Comparison of ENCODE assay signal across 8 cellular contexts in genomic region chr12:57755454-57756372, GRCh38. TPM values are rescaled to one million over a fixed set of nuclear protein-coding genes. Genes with fewer than 3 reads are reported as not detected.
DNase-seq lines count a peak whose midpoint lies in the region; ATAC-seq, FAIRE-seq and TF ChIP-seq lines count a peak whose summit lies in the region.

No MANE protein-coding gene starts in this region.

- peaks cover 31% of the 10 kb centered on the region for H3K4me1 ChIP-seq in PC-3 (ENCODE audit: insufficient read depth, low read length)
- peaks cover 35 to 40% of the 10 kb centered on the region in 2 experiments for H3K4me1 ChIP-seq in K562 (replicated peaks in 1 of 2; ENCODE audit: control insufficient read depth in 2 of 2, insufficient read depth in 2 of 2, low read length in 2 of 2)
- H3K4me1 ChIP-seq in stomach smooth muscle (ENCODE audit: control insufficient read depth, insufficient read depth, low read length): peaks cover 28% of the 10 kb centered on the region

- BruUV-seq in PC-3 (replicated peaks; lab: Mats Ljungman, UMichigan): no TSS peak
- no TSS peak for BruUV-seq in K562 (replicated peaks; lab: Mats Ljungman, UMichigan)

- intact Hi-C loops in PC-3 (cut with micrococcal nuclease) (no loop called here), K562 (cut with micrococcal nuclease) (loop anchor here (1.0 kb wide), 1 partner anchor 150 kb away; no protein-coding TSS in a partner anchor)

- TF ChIP-seq CTCF in PC-3 (conservative IDR thresholded peaks at IDR 0.05; ENCODE audit: low read depth, low read length): no peak
- TF ChIP-seq CTCF in K562 (IDR thresholded peaks at IDR 0.05 in 2 of 3, conservative IDR thresholded peaks at IDR 0.05 in 1 of 3; ENCODE audit: insufficient read depth in 2 of 3, low read depth in 1 of 3, low read length in 3 of 3): no peak

- in situ Hi-C loops in K562 (cut with MboI): no loop called here

- WGBS in K562 (ENCODE audit: insufficient coverage, low coverage, missing lambda C conversion rate): 4% methylated on average over 41 of the region's 76 CpGs

- H3K9me3 ChIP-seq in PC-3 (ENCODE audit: low read length) (no peaks in the 10 kb centered on the region), K562 (replicated peaks; ENCODE audit: control insufficient read depth, insufficient read depth, low read depth, low read length) (no peaks in the 10 kb centered on the region), stomach smooth muscle (ENCODE audit: control insufficient read depth in 2 of 2, low read length in 2 of 2) (no peaks in the 10 kb centered on the region)

- H3K27ac ChIP-seq in PC-3 (ENCODE audit: low read length) (no peak overlapping the region), K562 (ENCODE audit: extremely low read depth, low read depth, low read length) (peak overlapping the region; percentile 12; the same call in 1 of the 3 replicates), layer of hippocampus (ENCODE audit: low read depth, low read length) (peak overlapping the region; percentile 12), stomach smooth muscle (ENCODE audit: low read length) (no peak overlapping the region)

- TF ChIP-seq EP300 in K562 (IDR thresholded peaks at IDR 0.05; ENCODE audit: low read length): no peak

- H3F3A ChIP-seq in PC-3 (ENCODE audit: low read length, unreplicated experiment): no peaks in the 10 kb centered on the region

- peaks cover 4% of the 10 kb centered on the region; the same call in 1 of the 2 replicates for H3K36me3 ChIP-seq in PC-3 (ENCODE audit: low read depth, low read length)
- peaks cover 24% of the 10 kb centered on the region for H3K36me3 ChIP-seq in K562 (ENCODE audit: control insufficient read depth, insufficient read depth, low read length)
- peaks cover 17 to 21% of the 10 kb centered on the region in 2 donors for H3K36me3 ChIP-seq in stomach smooth muscle (ENCODE audit: control insufficient read depth in 2 of 2, insufficient read depth in 2 of 2, low read length in 2 of 2)

- CTCF ChIA-PET in PC-3 (lab: Charles Lee) (no interaction called here), K562 (lab: Yijun Ruan, JAX; ENCODE audit: low intra/inter-chr PET ratio) (interaction anchor here (1.5 kb wide), 1 partner anchor 150 kb away, joined by 10 read pairs; no protein-coding TSS in a partner anchor)

- H3K79me2 ChIP-seq in PC-3 (ENCODE audit: low read length): peaks cover 19% of the 10 kb centered on the region
- peaks cover 29% of the 10 kb centered on the region for H3K79me2 ChIP-seq in K562 (ENCODE audit: control insufficient read depth, insufficient read depth, low read length)

- H3K9me2 ChIP-seq in PC-3 (replicated peaks; ENCODE audit: low read length): no peaks in the 10 kb centered on the region

- peak overlapping the region; percentile 78 for H2AFZ ChIP-seq in PC-3 (ENCODE audit: low read length)
- H2AFZ ChIP-seq in K562 (ENCODE audit: low read depth, low read length): peak overlapping the region; percentile 68

- peak; percentile 7 for ATAC-seq in PC-3
- no peak; the same call in 2 of the 3 replicates for ATAC-seq in K562
- ATAC-seq in GM19397 (IDR thresholded peaks at IDR 0.05; ENCODE audit: unreplicated experiment): no peak

- H4K20me1 ChIP-seq in PC-3 (ENCODE audit: low read length) (no peaks in the 10 kb centered on the region), K562 (replicated peaks; ENCODE audit: control insufficient read depth, insufficient read depth, low read length) (no peaks in the 10 kb centered on the region)

- H3K4me3 ChIP-seq in PC-3 (ENCODE audit: low read length) (peak overlapping the region; percentile 75), K562 (peak overlapping the region; percentile 50), stomach smooth muscle (ENCODE audit: low read length in 2 of 2) (peak overlapping the region; percentile 33 to 77)

- peak overlapping the region; percentile 42 for H3K9ac ChIP-seq in PC-3 (ENCODE audit: low read length)
- peak overlapping the region; percentile 62 to 90 for H3K9ac ChIP-seq in K562 (ENCODE audit: insufficient read depth in 1 of 2, low read depth in 2 of 2, low read length in 2 of 2)
- peak overlapping the region; percentile 51 for H3K9ac ChIP-seq in stomach smooth muscle (ENCODE audit: low read length in 2 of 2)

- no peaks in the 10 kb centered on the region for H3K9me1 ChIP-seq in K562 (ENCODE audit: control insufficient read depth, insufficient read depth, low read length)

- no peak for TF ChIP-seq RAD21 in K562 (CRISPR knock-in tag; conservative IDR thresholded peaks at IDR 0.05 in 1 of 2, IDR thresholded peaks at IDR 0.05 in 1 of 2)

- TF ChIP-seq POLR2A in K562 (conservative IDR thresholded peaks at IDR 0.05): no peak

- H3K4me2 ChIP-seq in PC-3 (ENCODE audit: low read length): peak overlapping the region; percentile 92
- peak overlapping the region; percentile 81 for H3K4me2 ChIP-seq in K562 (ENCODE audit: insufficient read depth, low read length)

- FAIRE-seq in GM18507 (lab: Jason Lieb, UNC) (peak; percentile 18), K562 (lab: Jason Lieb, UNC) (no peak)

- H3K27me3 ChIP-seq in PC-3 (ENCODE audit: low read length): no peaks in the 10 kb centered on the region
- H3K27me3 ChIP-seq in K562 (ENCODE audit: control insufficient read depth in 2 of 2, insufficient read depth in 2 of 2, low read length in 2 of 2): no peaks in the 10 kb centered on the region
- no peaks in the 10 kb centered on the region for H3K27me3 ChIP-seq in layer of hippocampus (ENCODE audit: control insufficient read depth, insufficient read depth, low read length)
- H3K27me3 ChIP-seq in stomach smooth muscle (ENCODE audit: control insufficient read depth in 1 of 2, insufficient read depth in 2 of 2, low read length in 2 of 2): no peaks in the 10 kb centered on the region

- DNase-seq in GM18507 (ENCODE audit: extremely low spot score, insufficient read length, low read depth) (no peak), PC-3 (peak; percentile 22), K562 (ENCODE audit: extremely low read depth in 1 of 4, low spot score in 3 of 4) (peak; percentile 44 to 60 (median 54)), putamen (ENCODE audit: low spot score) (no peak), superior temporal gyrus (ENCODE audit: extremely low spot score) (no peak)

- POLR2A ChIA-PET in PC-3 (lab: Charles Lee; ENCODE audit: unreplicated experiment): no interaction called here
- POLR2A ChIA-PET in K562 (lab: Yijun Ruan, JAX): interaction anchor here (0.6 to 2.3 kb wide), 3 partner anchors 12 to 118 kb away, joined by 3 to 26 read pairs (median 3); partner anchors contain the start of gene CYP27B1

RNA-seq across cellular contexts. Expression of gene MARCHF9, which starts 0.8 kb away (rescaled TPM):
- total RNA-seq in PC-3 (2014; rRNA removed) (9.3 and 13.4 TPM in 2 replicates), K562 (2014; rRNA removed) (6.2 and 6.9 TPM in 2 replicates), K562 (2014; rRNA removed; fragmentation: Illumina TruSeq; extraction: Trizol) (2.9 and 4.2 TPM in 2 replicates), K562 (2015; rRNA removed; fragmentation: Illumina TruSeq; extraction: Trizol) (4.6 and 5.6 TPM in 2 replicates), K562 (2021) (10.1 and 10.7 TPM in 2 replicates)
- 16.0 and 31.2 TPM in 2 replicates for total RNA-seq in K562 (2011; cell fraction: chromatin; rRNA removed; ENCODE audit: low replicate concordance)
- 19.5 and 20.8 TPM in 2 replicates for total RNA-seq in K562 (2011; cell fraction: nucleolus; rRNA removed)
- total RNA-seq in K562 (2011; cell fraction: nucleoplasm; rRNA removed): 19.7 and 22.6 TPM in 2 replicates
- polyA plus RNA-seq in K562 (2011; rRNA removed) (6.6 and 10.3 TPM in 2 replicates), K562 (2014; fragmentation: Illumina TruSeq; extraction: Trizol) (9.5 and 9.9 TPM in 2 replicates), K562 (2014; fragmentation: Nextera tagmentation; extraction: Ambion mirVana) (1 to 10 TPM in 1 of 2 experiments, under 1 TPM in 1; 0.80 to 1.3 TPM), K562 (2014; rRNA removed) (9.7 and 12.4 TPM in 2 replicates)
- polyA plus RNA-seq in K562 (2011; cell fraction: cytosol; rRNA removed): 7.2 and 10.1 TPM in 2 replicates
- 18.7 and 23.4 TPM in 2 replicates for polyA plus RNA-seq in K562 (2011; cell fraction: nucleus; rRNA removed)
- polyA plus RNA-seq in K562 (2012): 7.2 and 10.2 TPM in 2 replicates
- polyA minus RNA-seq in K562 (2011; rRNA and poly(A)+ RNA removed): 5.3 and 5.6 TPM in 2 replicates
- 3.7 and 4.7 TPM in 2 replicates for polyA minus RNA-seq in K562 (2011; cell fraction: cytosol; rRNA and poly(A)+ RNA removed)
- polyA minus RNA-seq in K562 (2011; cell fraction: nucleus; rRNA and poly(A)+ RNA removed): 5.0 and 5.2 TPM in 2 replicates

RNA-seq across cellular contexts. Expression of gene CDK4, which starts 3.6 kb away (rescaled TPM):
- 212 and 229 TPM in 2 replicates for total RNA-seq in PC-3 (2014; rRNA removed)
- 135 and 229 TPM in 2 replicates for total RNA-seq in K562 (2011; cell fraction: chromatin; rRNA removed; ENCODE audit: low replicate concordance)
- total RNA-seq in K562 (2011; cell fraction: nucleolus; rRNA removed): 165 and 176 TPM in 2 replicates
- 168 and 190 TPM in 2 replicates for total RNA-seq in K562 (2011; cell fraction: nucleoplasm; rRNA removed)
- total RNA-seq in K562 (2014; rRNA removed): 237 and 282 TPM in 2 replicates
- 173 and 188 TPM in 2 replicates for total RNA-seq in K562 (2014; rRNA removed; fragmentation: Illumina TruSeq; extraction: Trizol)
- total RNA-seq in K562 (2015; rRNA removed; fragmentation: Illumina TruSeq; extraction: Trizol): 216 and 217 TPM in 2 replicates
- 238 and 253 TPM in 2 replicates for total RNA-seq in K562 (2021)
- polyA plus RNA-seq in K562 (2011; rRNA removed): 429 and 436 TPM in 2 replicates
- polyA plus RNA-seq in K562 (2011; cell fraction: cytosol; rRNA removed): 496 and 542 TPM in 2 replicates
- 182 and 203 TPM in 2 replicates for polyA plus RNA-seq in K562 (2011; cell fraction: nucleus; rRNA removed)
- polyA plus RNA-seq in K562 (2012): 227 and 292 TPM in 2 replicates
- 347 and 427 TPM in 2 replicates for polyA plus RNA-seq in K562 (2014; fragmentation: Illumina TruSeq; extraction: Trizol)
- polyA plus RNA-seq in K562 (2014; fragmentation: Nextera tagmentation; extraction: Ambion mirVana): 10 to 100 TPM; 37.8 to 62.8 TPM
- 309 and 339 TPM in 2 replicates for polyA plus RNA-seq in K562 (2014; rRNA removed)
- 194 and 258 TPM in 2 replicates for polyA minus RNA-seq in K562 (2011; rRNA and poly(A)+ RNA removed)
- polyA minus RNA-seq in K562 (2011; cell fraction: cytosol; rRNA and poly(A)+ RNA removed): 98.1 and 128 TPM in 2 replicates
- polyA minus RNA-seq in K562 (2011; cell fraction: nucleus; rRNA and poly(A)+ RNA removed): 95.2 and 124 TPM in 2 replicates

RNA-seq across cellular contexts. Expression of gene TSPAN31, which starts 10.9 kb away (rescaled TPM):
- 18.9 and 20.3 TPM in 2 replicates for total RNA-seq in PC-3 (2014; rRNA removed)
- 36.4 and 39.7 TPM in 2 replicates for total RNA-seq in K562 (2011; cell fraction: chromatin; rRNA removed; ENCODE audit: low replicate concordance)
- 29.6 and 31.4 TPM in 2 replicates for total RNA-seq in K562 (2011; cell fraction: nucleolus; rRNA removed)
- total RNA-seq in K562 (2011; cell fraction: nucleoplasm; rRNA removed): 39.6 and 43.3 TPM in 2 replicates
- total RNA-seq in K562 (2014; rRNA removed): 11.3 and 14.0 TPM in 2 replicates
- 14.3 and 14.7 TPM in 2 replicates for total RNA-seq in K562 (2014; rRNA removed; fragmentation: Illumina TruSeq; extraction: Trizol)
- 12.6 and 14.3 TPM in 2 replicates for total RNA-seq in K562 (2015; rRNA removed; fragmentation: Illumina TruSeq; extraction: Trizol)
- 11.0 and 12.4 TPM in 2 replicates for total RNA-seq in K562 (2021)
- polyA plus RNA-seq in K562 (2011; rRNA removed): 13.8 and 24.9 TPM in 2 replicates
- 14.8 and 19.7 TPM in 2 replicates for polyA plus RNA-seq in K562 (2011; cell fraction: cytosol; rRNA removed)
- 14.7 and 19.0 TPM in 2 replicates for polyA plus RNA-seq in K562 (2011; cell fraction: nucleus; rRNA removed)
- 19.0 and 31.1 TPM in 2 replicates for polyA plus RNA-seq in K562 (2012)
- polyA plus RNA-seq in K562 (2014; fragmentation: Illumina TruSeq; extraction: Trizol): 17.6 and 20.5 TPM in 2 replicates
- 10 to 100 TPM; 20.1 to 26.4 TPM for polyA plus RNA-seq in K562 (2014; fragmentation: Nextera tagmentation; extraction: Ambion mirVana)
- 11.6 and 20.3 TPM in 2 replicates for polyA plus RNA-seq in K562 (2014; rRNA removed)
- polyA minus RNA-seq in K562 (2011; rRNA and poly(A)+ RNA removed): 10.0 and 19.6 TPM in 2 replicates
- 5.6 and 6.3 TPM in 2 replicates for polyA minus RNA-seq in K562 (2011; cell fraction: cytosol; rRNA and poly(A)+ RNA removed)
- polyA minus RNA-seq in K562 (2011; cell fraction: nucleus; rRNA and poly(A)+ RNA removed): 10.2 and 10.6 TPM in 2 replicates

RNA-seq across cellular contexts. Expression of gene CYP27B1, which starts 11.2 kb away (rescaled TPM):
- total RNA-seq in PC-3 (2014; rRNA removed) (8.1 and 8.6 TPM in 2 replicates), K562 (2014; rRNA removed) (1.3 and 2.2 TPM in 2 replicates), K562 (2014; rRNA removed; fragmentation: Illumina TruSeq; extraction: Trizol) (0.57 and 0.65 TPM in 2 replicates), K562 (2015; rRNA removed; fragmentation: Illumina TruSeq; extraction: Trizol) (1.2 TPM in 2 replicates), K562 (2021) (2.6 and 4.2 TPM in 2 replicates)
- 12.2 and 25.6 TPM in 2 replicates for total RNA-seq in K562 (2011; cell fraction: chromatin; rRNA removed; ENCODE audit: low replicate concordance)
- total RNA-seq in K562 (2011; cell fraction: nucleolus; rRNA removed): 10.4 and 15.5 TPM in 2 replicates
- total RNA-seq in K562 (2011; cell fraction: nucleoplasm; rRNA removed): 9.8 and 15.3 TPM in 2 replicates
- polyA plus RNA-seq in K562 (2011; rRNA removed) (2.5 and 7.0 TPM in 2 replicates), K562 (2014; fragmentation: Illumina TruSeq; extraction: Trizol) (1.5 and 1.8 TPM in 2 replicates), K562 (2014; fragmentation: Nextera tagmentation; extraction: Ambion mirVana) (under 1 TPM; 0.18 to 0.23 TPM), K562 (2014; rRNA removed) (3.1 and 3.8 TPM in 2 replicates)
- 2.6 and 4.3 TPM in 2 replicates for polyA plus RNA-seq in K562 (2011; cell fraction: cytosol; rRNA removed)
- polyA plus RNA-seq in K562 (2011; cell fraction: nucleus; rRNA removed): 24.6 and 48.0 TPM in 2 replicates
- 1.8 and 2.4 TPM in 2 replicates for polyA plus RNA-seq in K562 (2012)
- polyA minus RNA-seq in K562 (2011; rRNA and poly(A)+ RNA removed): 1.9 and 2.5 TPM in 2 replicates
- 0.57 TPM in 1 of 2 replicates, not detected in the other for polyA minus RNA-seq in K562 (2011; cell fraction: cytosol; rRNA and poly(A)+ RNA removed)
- 6.1 and 7.3 TPM in 2 replicates for polyA minus RNA-seq in K562 (2011; cell fraction: nucleus; rRNA and poly(A)+ RNA removed)

RNA-seq across cellular contexts. Expression of gene METTL1, which starts 16.2 kb away (rescaled TPM):
- total RNA-seq in PC-3 (2014; rRNA removed) (25.2 and 29.8 TPM in 2 replicates), K562 (2014; rRNA removed) (24.0 and 42.5 TPM in 2 replicates), K562 (2014; rRNA removed; fragmentation: Illumina TruSeq; extraction: Trizol) (12.6 and 14.6 TPM in 2 replicates), K562 (2015; rRNA removed; fragmentation: Illumina TruSeq; extraction: Trizol) (17.5 and 18.0 TPM in 2 replicates), K562 (2021) (44.0 and 49.3 TPM in 2 replicates)
- 40.7 and 110 TPM in 2 replicates for total RNA-seq in K562 (2011; cell fraction: chromatin; rRNA removed; ENCODE audit: low replicate concordance)
- total RNA-seq in K562 (2011; cell fraction: nucleolus; rRNA removed): 57.1 and 83.5 TPM in 2 replicates
- total RNA-seq in K562 (2011; cell fraction: nucleoplasm; rRNA removed): 43.7 and 55.2 TPM in 2 replicates
- polyA plus RNA-seq in K562 (2011; rRNA removed) (39.2 and 45.1 TPM in 2 replicates), K562 (2014; fragmentation: Illumina TruSeq; extraction: Trizol) (36.8 and 47.6 TPM in 2 replicates), K562 (2014; fragmentation: Nextera tagmentation; extraction: Ambion mirVana) (10 to 100 TPM; 52.9 to 65.9 TPM), K562 (2014; rRNA removed) (23.9 and 32.1 TPM in 2 replicates)
- 33.7 and 38.8 TPM in 2 replicates for polyA plus RNA-seq in K562 (2011; cell fraction: cytosol; rRNA removed)
- 75.9 and 78.4 TPM in 2 replicates for polyA plus RNA-seq in K562 (2011; cell fraction: nucleus; rRNA removed)
- polyA plus RNA-seq in K562 (2012): 25.3 and 44.9 TPM in 2 replicates
- polyA minus RNA-seq in K562 (2011; rRNA and poly(A)+ RNA removed): 23.4 and 33.9 TPM in 2 replicates
- polyA minus RNA-seq in K562 (2011; cell fraction: cytosol; rRNA and poly(A)+ RNA removed): 15.1 and 20.4 TPM in 2 replicates
- polyA minus RNA-seq in K562 (2011; cell fraction: nucleus; rRNA and poly(A)+ RNA removed): 30.3 and 41.1 TPM in 2 replicates

Comparison
In these comparisons a context has a peak if more than half of its experiments do, and no peak if none do; other contexts are left out.
1. DNase-seq: peak in PC-3 (single experiment) and K562 (4 of 4); none in GM18507 (single experiment), putamen (single experiment) and superior temporal gyrus (single experiment).
2. H3K27ac ChIP-seq: peak in K562 (single experiment) and layer of hippocampus (single experiment); none in PC-3 (single experiment) and stomach smooth muscle (single experiment).
3. Peak in every context shown above with its lines, with median percentiles within 50 percentile points of each other: H3K4me3 ChIP-seq and H3K9ac ChIP-seq.